In the genomic region with DNA sequence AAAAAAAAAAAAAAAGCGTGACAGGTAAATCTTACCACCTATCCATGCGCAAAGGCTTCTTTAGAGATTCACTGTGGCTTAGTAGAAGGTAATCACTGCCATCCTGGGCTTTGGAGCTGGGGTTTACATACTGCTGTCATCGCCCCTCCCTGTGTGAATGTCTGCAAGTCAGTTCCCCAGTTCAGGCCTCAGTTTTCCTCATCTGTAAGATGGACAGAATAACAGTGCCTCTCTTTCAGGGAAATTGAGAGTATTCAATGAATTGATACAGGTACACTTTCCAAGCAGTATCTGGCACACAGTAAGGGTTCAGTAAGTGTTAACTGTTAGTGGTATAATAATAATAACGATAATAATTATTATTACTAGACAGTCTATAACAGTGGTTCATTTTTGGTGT, we compare ENCODE assay signal across 22 cellular contexts. TPM values are rescaled to one million over a fixed set of nuclear protein-coding genes. Genes with fewer than 3 reads are reported as not detected.
DNase-seq lines count a peak whose midpoint lies in the region; ATAC-seq, FAIRE-seq and TF ChIP-seq lines count a peak whose summit lies in the region.
"Had no signal": no experiment of that assay in that cellular context is flagged by ENCODE, and none has a peak within 500 bp of the region (broad histone marks: within the 10 kb centered on the region; RNA-seq: fewer than 3 reads in every experiment).

No MANE protein-coding gene starts in this region.

- peak overlapping the region; percentile 27 for H3K4me3 Mint-ChIP-seq in activated CD4-positive, alpha-beta memory T cell treated with anti-CD3 and anti-CD28 coated beads for 36 hours
- H3K4me3 Mint-ChIP-seq in activated CD4-positive, alpha-beta memory T cell treated with anti-CD3 and anti-CD28 coated beads, Interleukin-2, amount 10 ng/mL, durations not matched to agents 7 days and 5 days, result no peak overlapping the region

- H3K4me2 ChIP-seq in HepG2 (ENCODE audit: low read depth, low read length), result no peak overlapping the region
- H3K4me2 ChIP-seq in OCI-LY7 (ENCODE audit: low read length), result no peak overlapping the region

- H3K9me3 ChIP-seq in HepG2 (ENCODE audit: low read length) (no peaks in the 10 kb centered on the region), right lobe of liver (no peaks in the 10 kb centered on the region), OCI-LY7 (ENCODE audit: low read length) (no peaks in the 10 kb centered on the region), Peyer's patch (no peaks in the 10 kb centered on the region)
- H3K9me3 ChIP-seq: HAP-1 had no signal

- no peak for TF ChIP-seq RAD21 in HepG2 (CRISPR knock-in tag; IDR thresholded peaks at IDR 0.05)

- 81% methylated on average over 4 of the region's 4 CpGs for WGBS in HepG2 (ENCODE audit: low lambda C conversion rate)
- 92% methylated on average over 2 of the region's 4 CpGs for WGBS in right lobe of liver (ENCODE audit: insufficient coverage, low coverage, low lambda C conversion rate, missing lambda C conversion rate)

- no peak overlapping the region for H3K27ac Mint-ChIP-seq in activated CD4-positive, alpha-beta memory T cell treated with anti-CD3 and anti-CD28 coated beads for 36 hours
- no peak overlapping the region for H3K27ac Mint-ChIP-seq in activated CD4-positive, alpha-beta memory T cell treated with anti-CD3 and anti-CD28 coated beads, Interleukin-2, amount 10 ng/mL, durations not matched to agents 7 days and 5 days

- no peaks in the 10 kb centered on the region for H3K9me2 ChIP-seq in OCI-LY7 (ENCODE audit: insufficient read depth, low read length)

- H3K79me2 ChIP-seq in HepG2 (ENCODE audit: insufficient read depth, low read length) (no peaks in the 10 kb centered on the region), OCI-LY7 (ENCODE audit: insufficient read depth, low read depth, low read length) (peaks cover 29% of the 10 kb centered on the region; the same call in 1 of the 2 replicates)

- no peak for FAIRE-seq in HepG2 (lab: Jason Lieb, UNC)
- FAIRE-seq: GM19239 had no signal

- H4K20me1 ChIP-seq in HepG2 (ENCODE audit: insufficient read depth, low read length) (no peaks in the 10 kb centered on the region), OCI-LY7 (ENCODE audit: insufficient read depth, low read length) (no peaks in the 10 kb centered on the region)

- TF ChIP-seq CTCF in HepG2 (CRISPR knock-in tag; IDR thresholded peaks at IDR 0.05) (no peak), right lobe of liver (IDR thresholded peaks at IDR 0.05) (no peak), OCI-LY7 (conservative IDR thresholded peaks at IDR 0.05; ENCODE audit: low read length) (no peak), Peyer's patch (IDR thresholded peaks at IDR 0.05) (no peak)

- peaks cover 24% of the 10 kb centered on the region for H3K4me1 Mint-ChIP-seq in activated CD4-positive, alpha-beta memory T cell treated with anti-CD3 and anti-CD28 coated beads for 36 hours (ENCODE audit: low read depth)
- H3K4me1 Mint-ChIP-seq in activated CD4-positive, alpha-beta memory T cell treated with anti-CD3 and anti-CD28 coated beads, Interleukin-2, amount 10 ng/mL, durations not matched to agents 7 days and 5 days, result peaks cover 30% of the 10 kb centered on the region

- no peak for TF ChIP-seq EP300 in HepG2 (IDR thresholded peaks at IDR 0.05; ENCODE audit: low read depth in 2 of 2, low read length in 2 of 2)
- TF ChIP-seq EP300 in HepG2 (CRISPR knock-in tag; IDR thresholded peaks at IDR 0.05; ENCODE audit: borderline replicate concordance), result no peak

- TF ChIP-seq POLR2A in HepG2 (IDR thresholded peaks at IDR 0.05; ENCODE audit: insufficient read depth in 1 of 2, low read depth in 2 of 2, low read length in 2 of 2) (no peak), right lobe of liver (IDR thresholded peaks at IDR 0.05) (no peak), Peyer's patch (IDR thresholded peaks at IDR 0.05) (no peak)

- no peaks in the 10 kb centered on the region for H3K27me3 Mint-ChIP-seq in activated CD4-positive, alpha-beta memory T cell treated with anti-CD3 and anti-CD28 coated beads for 36 hours
- no peaks in the 10 kb centered on the region for H3K27me3 Mint-ChIP-seq in activated CD4-positive, alpha-beta memory T cell treated with anti-CD3 and anti-CD28 coated beads, Interleukin-2, amount 10 ng/mL, durations not matched to agents 7 days and 5 days

- H3K4me3 ChIP-seq in HepG2 (replicated peaks in 1 of 3; ENCODE audit: insufficient read depth in 1 of 3, low read depth in 2 of 3, low read length in 3 of 3) (no peak overlapping the region), right lobe of liver (no peak overlapping the region), OCI-LY7 (ENCODE audit: low read depth, low read length, poor library complexity, severe bottlenecking) (no peak overlapping the region), Peyer's patch (no peak overlapping the region)
- H3K4me3 ChIP-seq: GM23248, HAP-1, SK-N-MC had no signal

- ATAC-seq in HepG2 (no peak), right lobe of liver (no peak), GM18858 (IDR thresholded peaks at IDR 0.05; ENCODE audit: unreplicated experiment) (no peak)

- H3K4me1 ChIP-seq in HepG2 (ENCODE audit: insufficient read depth, low read length) (peaks cover 21% of the 10 kb centered on the region), right lobe of liver (no peaks in the 10 kb centered on the region), OCI-LY7 (ENCODE audit: insufficient read depth, low read length, poor library complexity, severe bottlenecking) (peaks cover 65% of the 10 kb centered on the region), Peyer's patch (peaks cover 6 to 19% (median 7%) of the 10 kb centered on the region in 4 donors)

- H2AFZ ChIP-seq in HepG2 (ENCODE audit: low read length) (no peak overlapping the region), OCI-LY7 (ENCODE audit: low read length) (no peak overlapping the region)
- H2AFZ ChIP-seq: GM23248 had no signal

- H3K27ac ChIP-seq in HepG2 (ENCODE audit: extremely low read length, insufficient read depth, low read length), result no peak overlapping the region
- H3K27ac ChIP-seq in right lobe of liver, result no peak overlapping the region
- no peak overlapping the region for H3K27ac ChIP-seq in OCI-LY7 (ENCODE audit: low read depth, low read length, poor library complexity, severe bottlenecking)
- no peak overlapping the region for H3K27ac ChIP-seq in Peyer's patch
- H3K27ac ChIP-seq: GM23248, SK-N-MC had no signal

- H3K36me3 Mint-ChIP-seq in activated CD4-positive, alpha-beta memory T cell treated with anti-CD3 and anti-CD28 coated beads for 36 hours, result peaks cover 20% of the 10 kb centered on the region
- H3K36me3 Mint-ChIP-seq in activated CD4-positive, alpha-beta memory T cell treated with anti-CD3 and anti-CD28 coated beads, Interleukin-2, amount 10 ng/mL, durations not matched to agents 7 days and 5 days (ENCODE audit: low read depth), result peaks cover 13% of the 10 kb centered on the region

- H3K9me3 Mint-ChIP-seq in activated CD4-positive, alpha-beta memory T cell treated with anti-CD3 and anti-CD28 coated beads for 36 hours, result no peaks in the 10 kb centered on the region
- H3K9me3 Mint-ChIP-seq in activated CD4-positive, alpha-beta memory T cell treated with anti-CD3 and anti-CD28 coated beads, Interleukin-2, amount 10 ng/mL, durations not matched to agents 7 days and 5 days, result no peaks in the 10 kb centered on the region

- BruUV-seq in HepG2 (replicated peaks; lab: Mats Ljungman, UMichigan) (no TSS peak), OCI-LY7 (replicated peaks; lab: Mats Ljungman, UMichigan) (TSS peak; percentile 53)

- POLR2A ChIA-PET in activated CD4-positive, alpha-beta memory T cell treated with anti-CD3 and anti-CD28 coated beads for 36 hours (lab: Charles Lee), result no interaction called here
- POLR2A ChIA-PET in activated CD4-positive, alpha-beta memory T cell treated with anti-CD3 and anti-CD28 coated beads, Interleukin-2, amount 10 ng/mL, durations not matched to agents 7 days and 5 days (lab: Charles Lee), result no interaction called here
- POLR2A ChIA-PET in HepG2 (lab: Yijun Ruan, JAX), result interaction anchor here (0.7 kb wide), 1 partner anchor 152 kb away, joined by 3 read pairs; no protein-coding TSS in a partner anchor
- POLR2A ChIA-PET in OCI-LY7 (lab: Charles Lee), result no interaction called here

- CTCF ChIA-PET in activated CD4-positive, alpha-beta memory T cell treated with anti-CD3 and anti-CD28 coated beads for 36 hours (lab: Charles Lee), result no interaction called here
- CTCF ChIA-PET in activated CD4-positive, alpha-beta memory T cell treated with anti-CD3 and anti-CD28 coated beads, Interleukin-2, amount 10 ng/mL, durations not matched to agents 7 days and 5 days (lab: Charles Lee), result no interaction called here
- CTCF ChIA-PET in HepG2 (lab: Yijun Ruan, JAX; ENCODE audit: low intra/inter-chr PET ratio, low total read pairs), result no interaction called here
- CTCF ChIA-PET in OCI-LY7 (lab: Charles Lee; ENCODE audit: unreplicated experiment), result no interaction called here

- in situ Hi-C loops in HepG2 (cut with HindIII; ENCODE audit: extremely low pct_ligation_motif_present, low pct_unique_long_range_greater_than_20kb), result no loop called here

- H3K36me3 ChIP-seq in HepG2 (replicated peaks in 1 of 2; ENCODE audit: control insufficient read depth in 1 of 2, insufficient read depth in 2 of 2, low read length in 2 of 2), result no peaks in the 10 kb centered on the region
- H3K36me3 ChIP-seq in right lobe of liver, result no peaks in the 10 kb centered on the region
- H3K36me3 ChIP-seq in OCI-LY7 (ENCODE audit: insufficient read depth, low read length), result peaks cover 50% of the 10 kb centered on the region
- H3K36me3 ChIP-seq in Peyer's patch, result no peaks in the 10 kb centered on the region
- H3K36me3 ChIP-seq: HAP-1 had no signal

- DNase-seq in activated CD4-positive, alpha-beta memory T cell treated with anti-CD3 and anti-CD28 coated beads for 36 hours, result no peak
- no peak for DNase-seq in activated CD4-positive, alpha-beta memory T cell treated with anti-CD3 and anti-CD28 coated beads, Interleukin-2, amount 10 ng/mL, durations not matched to agents 7 days and 5 days
- DNase-seq in HepG2 (ENCODE audit: low spot score), result no peak
- DNase-seq in right lobe of liver, result no peak
- DNase-seq in OCI-LY7 (ENCODE audit: low spot score), result no peak
- DNase-seq in Peyer's patch, result no peak
- DNase-seq in NCI-H1092 treated with DMSO at 0.1 percent for 48 hours (lab: John Stamatoyannopoulos, UW), result no peak
- DNase-seq: C1 segment of cervical spinal cord, GDM1, GM23248, NCI-H1105 treated with DMSO at 0.1 percent for 48 hours, NCI-H1694 treated with DMSO at 0.1 percent for 48 hours, SHP77 had no signal

- H3K27me3 ChIP-seq in HepG2 (ENCODE audit: control insufficient read depth in 1 of 2, insufficient read depth in 2 of 2, low read length in 2 of 2) (no peaks in the 10 kb centered on the region), right lobe of liver (no peaks in the 10 kb centered on the region), Peyer's patch (no peaks in the 10 kb centered on the region)

- intact Hi-C loops in activated CD4-positive, alpha-beta memory T cell treated with anti-CD3 and anti-CD28 coated beads for 36 hours (cut with micrococcal nuclease), result loop anchor here (5.0 kb wide), 1 partner anchor 256 kb away; the partner anchor contains the start of gene BCL3
- intact Hi-C loops in HepG2 (cut with micrococcal nuclease; ENCODE audit: unreplicated experiment), result no loop called here
- intact Hi-C loops in right lobe of liver (cut with DNase I), result no loop called here
- intact Hi-C loops in OCI-LY7 (cut with micrococcal nuclease; ENCODE audit: unreplicated experiment), result loop anchor here (5.0 to 10.0 kb wide), 2 partner anchors 249 to 404 kb away; partner anchors contain the start of genes POLR1G and PPP1R13L

- no peak overlapping the region for H3K9ac ChIP-seq in HepG2 (ENCODE audit: insufficient read depth, low read depth, low read length)
- H3K9ac ChIP-seq: GM23248 had no signal

RNA-seq across cellular contexts. Expression of gene RELB, which starts 2.2 kb away (rescaled TPM):
- total RNA-seq in activated CD4-positive, alpha-beta memory T cell treated with anti-CD3 and anti-CD28 coated beads for 36 hours, result 10 to 100 TPM; 62.4 to 63.1 TPM
- total RNA-seq in activated CD4-positive, alpha-beta memory T cell treated with anti-CD3 and anti-CD28 coated beads, Interleukin-2, amount 10 ng/mL, durations not matched to agents 7 days and 5 days, result 10 to 100 TPM; 32.6 to 33.5 TPM
- total RNA-seq in HepG2 (2016; rRNA removed; fragmentation: Illumina TruSeq; extraction: Trizol), result 2.8 and 3.5 TPM in 2 replicates
- total RNA-seq in HepG2 (2016; cell fraction: cytosol; rRNA removed; fragmentation: Illumina TruSeq; extraction: Trizol; ENCODE audit: low read depth), result 3.4 and 3.5 TPM in 2 replicates
- total RNA-seq in HepG2 (2016; cell fraction: insoluble cytoplasmic fraction; rRNA removed; fragmentation: Illumina TruSeq; extraction: Trizol), result 2.1 and 3.6 TPM in 2 replicates
- total RNA-seq in HepG2 (2016; cell fraction: membrane; rRNA removed; fragmentation: Illumina TruSeq; extraction: Trizol), result 3.6 and 5.1 TPM in 2 replicates
- total RNA-seq in HepG2 (2016; cell fraction: nucleus; rRNA removed; fragmentation: Illumina TruSeq; extraction: Trizol), result 2.2 and 2.8 TPM in 2 replicates
- 1.9 and 4.2 TPM in 2 replicates for polyA plus RNA-seq in HepG2 (2011; rRNA removed)
- 3.2 and 3.4 TPM in 2 replicates for polyA plus RNA-seq in HepG2 (2011; cell fraction: cytosol; rRNA removed)
- polyA plus RNA-seq in HepG2 (2011; cell fraction: nucleus; rRNA removed), result 4.8 and 4.9 TPM in 2 replicates
- 2.1 and 2.5 TPM in 2 replicates for polyA plus RNA-seq in HepG2 (2012)
- 3.3 and 3.8 TPM in 2 replicates for polyA plus RNA-seq in HepG2 (2016; cell fraction: cytosol; fragmentation: Illumina TruSeq; extraction: Trizol; ENCODE audit: low read depth)
- polyA plus RNA-seq in HepG2 (2016; cell fraction: insoluble cytoplasmic fraction; fragmentation: Illumina TruSeq; extraction: Trizol; ENCODE audit: low read depth), result 4.2 TPM in 2 replicates
- polyA plus RNA-seq in HepG2 (2016; cell fraction: membrane; fragmentation: Illumina TruSeq; extraction: Trizol; ENCODE audit: low read depth), result 3.7 and 4.3 TPM in 2 replicates
- 4.4 and 6.2 TPM in 2 replicates for polyA plus RNA-seq in HepG2 (2016; cell fraction: nucleus; fragmentation: Illumina TruSeq; extraction: Trizol; ENCODE audit: insufficient read depth, low read depth)
- 2.7 and 6.0 TPM in 2 replicates for polyA minus RNA-seq in HepG2 (2011; rRNA and poly(A)+ RNA removed; ENCODE audit: low replicate concordance)
- 3.1 and 5.8 TPM in 2 replicates for polyA minus RNA-seq in HepG2 (2011; cell fraction: cytosol; rRNA and poly(A)+ RNA removed)
- 2.1 and 2.2 TPM in 2 replicates for polyA minus RNA-seq in HepG2 (2011; cell fraction: nucleus; rRNA and poly(A)+ RNA removed)
- total RNA-seq in right lobe of liver, result 10 to 100 TPM in 1 of 6 experiments, 1 to 10 TPM in 5; 1.2 to 21.4 (median 7.2) TPM
- total RNA-seq in OCI-LY7 (2014; rRNA removed; shearing (Covaris generic)), result 36.4 and 36.9 TPM in 2 replicates
- total RNA-seq in OCI-LY7 (2022), result 51.1 and 61.7 TPM in 2 replicates
- 10 to 100 TPM; 13.3 to 49.8 (median 20.4) TPM for total RNA-seq in Peyer's patch

RNA-seq across cellular contexts. Expression of gene CLASRP, which starts 35.4 kb away (rescaled TPM):
- total RNA-seq in activated CD4-positive, alpha-beta memory T cell treated with anti-CD3 and anti-CD28 coated beads for 36 hours, result 10 to 100 TPM; 89.6 to 98.4 TPM
- total RNA-seq in activated CD4-positive, alpha-beta memory T cell treated with anti-CD3 and anti-CD28 coated beads, Interleukin-2, amount 10 ng/mL, durations not matched to agents 7 days and 5 days, result 10 to 100 TPM; 84.3 to 88.0 TPM
- total RNA-seq in HepG2 (2016; rRNA removed; fragmentation: Illumina TruSeq; extraction: Trizol) (7.4 and 32.0 TPM in 2 replicates), right lobe of liver (10 to 100 TPM; 30.5 to 66.8 (median 44.8) TPM), OCI-LY7 (2022) (166 and 181 TPM in 2 replicates), Peyer's patch (100 to 1,000 TPM in 3 of 4 donors, 10 to 100 TPM in 1; 94.2 to 310 (median 147) TPM)
- 7.3 and 8.3 TPM in 2 replicates for total RNA-seq in HepG2 (2016; cell fraction: cytosol; rRNA removed; fragmentation: Illumina TruSeq; extraction: Trizol; ENCODE audit: low read depth)
- 6.5 and 35.8 TPM in 2 replicates for total RNA-seq in HepG2 (2016; cell fraction: insoluble cytoplasmic fraction; rRNA removed; fragmentation: Illumina TruSeq; extraction: Trizol)
- 6.0 and 7.3 TPM in 2 replicates for total RNA-seq in HepG2 (2016; cell fraction: membrane; rRNA removed; fragmentation: Illumina TruSeq; extraction: Trizol)
- total RNA-seq in HepG2 (2016; cell fraction: nucleus; rRNA removed; fragmentation: Illumina TruSeq; extraction: Trizol), result 36.9 and 51.6 TPM in 2 replicates
- 51.1 and 51.4 TPM in 2 replicates for polyA plus RNA-seq in HepG2 (2011; rRNA removed)
- 13.6 and 14.3 TPM in 2 replicates for polyA plus RNA-seq in HepG2 (2011; cell fraction: cytosol; rRNA removed)
- 292 and 390 TPM in 2 replicates for polyA plus RNA-seq in HepG2 (2011; cell fraction: nucleus; rRNA removed)
- 58.9 and 85.4 TPM in 2 replicates for polyA plus RNA-seq in HepG2 (2012)
- 7.0 and 7.7 TPM in 2 replicates for polyA plus RNA-seq in HepG2 (2016; cell fraction: cytosol; fragmentation: Illumina TruSeq; extraction: Trizol; ENCODE audit: low read depth)
- 18.3 and 19.4 TPM in 2 replicates for polyA plus RNA-seq in HepG2 (2016; cell fraction: insoluble cytoplasmic fraction; fragmentation: Illumina TruSeq; extraction: Trizol; ENCODE audit: low read depth)
- polyA plus RNA-seq in HepG2 (2016; cell fraction: membrane; fragmentation: Illumina TruSeq; extraction: Trizol; ENCODE audit: low read depth), result 9.9 and 14.8 TPM in 2 replicates
- polyA plus RNA-seq in HepG2 (2016; cell fraction: nucleus; fragmentation: Illumina TruSeq; extraction: Trizol; ENCODE audit: insufficient read depth, low read depth), result 320 and 335 TPM in 2 replicates
- 16.6 and 30.8 TPM in 2 replicates for polyA minus RNA-seq in HepG2 (2011; rRNA and poly(A)+ RNA removed; ENCODE audit: low replicate concordance)
- polyA minus RNA-seq in HepG2 (2011; cell fraction: cytosol; rRNA and poly(A)+ RNA removed), result 4.3 and 4.6 TPM in 2 replicates
- 49.0 and 61.0 TPM in 2 replicates for polyA minus RNA-seq in HepG2 (2011; cell fraction: nucleus; rRNA and poly(A)+ RNA removed)
- 142 and 152 TPM in 2 replicates for total RNA-seq in OCI-LY7 (2014; rRNA removed; shearing (Covaris generic))

RNA-seq across cellular contexts. Expression of gene CLPTM1, which starts 48.3 kb away (rescaled TPM):
- total RNA-seq in activated CD4-positive, alpha-beta memory T cell treated with anti-CD3 and anti-CD28 coated beads for 36 hours, result 10 to 100 TPM; 43.9 to 45.0 TPM
- total RNA-seq in activated CD4-positive, alpha-beta memory T cell treated with anti-CD3 and anti-CD28 coated beads, Interleukin-2, amount 10 ng/mL, durations not matched to agents 7 days and 5 days, result 10 to 100 TPM; 66.9 to 68.6 TPM
- total RNA-seq in HepG2 (2016; rRNA removed; fragmentation: Illumina TruSeq; extraction: Trizol) (15.3 and 34.9 TPM in 2 replicates), right lobe of liver (10 to 100 TPM; 78.7 to 90.6 (median 83.9) TPM), OCI-LY7 (2022) (70.3 and 86.3 TPM in 2 replicates), Peyer's patch (100 to 1,000 TPM in 3 of 4 donors, 10 to 100 TPM in 1; 95.7 to 156 (median 125) TPM)
- total RNA-seq in HepG2 (2016; cell fraction: cytosol; rRNA removed; fragmentation: Illumina TruSeq; extraction: Trizol; ENCODE audit: low read depth), result 27.3 and 28.2 TPM in 2 replicates
- total RNA-seq in HepG2 (2016; cell fraction: insoluble cytoplasmic fraction; rRNA removed; fragmentation: Illumina TruSeq; extraction: Trizol), result 11.3 and 34.3 TPM in 2 replicates
- total RNA-seq in HepG2 (2016; cell fraction: membrane; rRNA removed; fragmentation: Illumina TruSeq; extraction: Trizol), result 34.7 and 36.6 TPM in 2 replicates
- total RNA-seq in HepG2 (2016; cell fraction: nucleus; rRNA removed; fragmentation: Illumina TruSeq; extraction: Trizol), result 39.5 and 48.5 TPM in 2 replicates
- 42.8 and 56.1 TPM in 2 replicates for polyA plus RNA-seq in HepG2 (2011; rRNA removed)
- polyA plus RNA-seq in HepG2 (2011; cell fraction: cytosol; rRNA removed), result 38.9 and 40.3 TPM in 2 replicates
- polyA plus RNA-seq in HepG2 (2011; cell fraction: nucleus; rRNA removed), result 117 and 132 TPM in 2 replicates
- 32.5 and 40.5 TPM in 2 replicates for polyA plus RNA-seq in HepG2 (2012)
- polyA plus RNA-seq in HepG2 (2016; cell fraction: cytosol; fragmentation: Illumina TruSeq; extraction: Trizol; ENCODE audit: low read depth), result 33.5 and 37.0 TPM in 2 replicates
- polyA plus RNA-seq in HepG2 (2016; cell fraction: insoluble cytoplasmic fraction; fragmentation: Illumina TruSeq; extraction: Trizol; ENCODE audit: low read depth), result 22.9 and 28.7 TPM in 2 replicates
- polyA plus RNA-seq in HepG2 (2016; cell fraction: membrane; fragmentation: Illumina TruSeq; extraction: Trizol; ENCODE audit: low read depth), result 44.9 and 55.2 TPM in 2 replicates
- 136 and 144 TPM in 2 replicates for polyA plus RNA-seq in HepG2 (2016; cell fraction: nucleus; fragmentation: Illumina TruSeq; extraction: Trizol; ENCODE audit: insufficient read depth, low read depth)
- 77.0 and 78.9 TPM in 2 replicates for polyA minus RNA-seq in HepG2 (2011; rRNA and poly(A)+ RNA removed; ENCODE audit: low replicate concordance)
- polyA minus RNA-seq in HepG2 (2011; cell fraction: cytosol; rRNA and poly(A)+ RNA removed), result 27.3 and 31.6 TPM in 2 replicates
- polyA minus RNA-seq in HepG2 (2011; cell fraction: nucleus; rRNA and poly(A)+ RNA removed), result 27.8 and 32.1 TPM in 2 replicates
- total RNA-seq in OCI-LY7 (2014; rRNA removed; shearing (Covaris generic)), result 32.2 and 34.0 TPM in 2 replicates

RNA-seq across cellular contexts. Expression of gene APOC2, which starts 57.6 kb away (rescaled TPM):
- total RNA-seq in activated CD4-positive, alpha-beta memory T cell treated with anti-CD3 and anti-CD28 coated beads for 36 hours, result not detected
- not detected for total RNA-seq in activated CD4-positive, alpha-beta memory T cell treated with anti-CD3 and anti-CD28 coated beads, Interleukin-2, amount 10 ng/mL, durations not matched to agents 7 days and 5 days
- total RNA-seq in HepG2 (2016; rRNA removed; fragmentation: Illumina TruSeq; extraction: Trizol), result 276 and 407 TPM in 2 replicates
- 212 and 282 TPM in 2 replicates for total RNA-seq in HepG2 (2016; cell fraction: cytosol; rRNA removed; fragmentation: Illumina TruSeq; extraction: Trizol; ENCODE audit: low read depth)
- 251 and 383 TPM in 2 replicates for total RNA-seq in HepG2 (2016; cell fraction: insoluble cytoplasmic fraction; rRNA removed; fragmentation: Illumina TruSeq; extraction: Trizol)
- 259 and 332 TPM in 2 replicates for total RNA-seq in HepG2 (2016; cell fraction: membrane; rRNA removed; fragmentation: Illumina TruSeq; extraction: Trizol)
- total RNA-seq in HepG2 (2016; cell fraction: nucleus; rRNA removed; fragmentation: Illumina TruSeq; extraction: Trizol), result 222 and 283 TPM in 2 replicates
- 1,401 and 1,802 TPM in 2 replicates for polyA plus RNA-seq in HepG2 (2011; rRNA removed)
- polyA plus RNA-seq in HepG2 (2011; cell fraction: cytosol; rRNA removed), result 1,265 and 1,297 TPM in 2 replicates
- polyA plus RNA-seq in HepG2 (2011; cell fraction: nucleus; rRNA removed), result 293 and 474 TPM in 2 replicates
- polyA plus RNA-seq in HepG2 (2012), result 632 and 749 TPM in 2 replicates
- polyA plus RNA-seq in HepG2 (2016; cell fraction: cytosol; fragmentation: Illumina TruSeq; extraction: Trizol; ENCODE audit: low read depth), result 426 and 489 TPM in 2 replicates
- 402 and 416 TPM in 2 replicates for polyA plus RNA-seq in HepG2 (2016; cell fraction: insoluble cytoplasmic fraction; fragmentation: Illumina TruSeq; extraction: Trizol; ENCODE audit: low read depth)
- 440 and 475 TPM in 2 replicates for polyA plus RNA-seq in HepG2 (2016; cell fraction: membrane; fragmentation: Illumina TruSeq; extraction: Trizol; ENCODE audit: low read depth)
- 666 and 708 TPM in 2 replicates for polyA plus RNA-seq in HepG2 (2016; cell fraction: nucleus; fragmentation: Illumina TruSeq; extraction: Trizol; ENCODE audit: insufficient read depth, low read depth)
- 342 TPM in 1 of 2 replicates, not detected in the other for polyA minus RNA-seq in HepG2 (2011; rRNA and poly(A)+ RNA removed; ENCODE audit: low replicate concordance)
- polyA minus RNA-seq in HepG2 (2011; cell fraction: cytosol; rRNA and poly(A)+ RNA removed), result 188 and 260 TPM in 2 replicates
- polyA minus RNA-seq in HepG2 (2011; cell fraction: nucleus; rRNA and poly(A)+ RNA removed), result 75.2 and 130 TPM in 2 replicates
- 1,000 to 10,000 TPM; 1,740 to 7,868 (median 2,043) TPM for total RNA-seq in right lobe of liver
- 0.35 TPM in 1 of 2 replicates, not detected in the other for total RNA-seq in OCI-LY7 (2014; rRNA removed; shearing (Covaris generic))
- total RNA-seq in OCI-LY7 (2022), result not detected in 2 replicates
- total RNA-seq in Peyer's patch, result 10 to 100 TPM in 2 of 4 donors, 1 to 10 TPM in 2; 4.5 to 13.8 (median 9.5) TPM
- total RNA-seq: A673, Daoy, GM23248, LHCN-M2, NCI-H460, RPMI7951 had no signal
- polyA plus RNA-seq: GM23248 had no signal

Comparison
In these comparisons a context has a peak if more than half of its experiments do, and no peak if none do; other contexts are left out.
1. intact Hi-C loops: an anchor here in activated CD4-positive, alpha-beta memory T cell treated with anti-CD3 and anti-CD28 coated beads for 36 hours (5.0 kb wide) and OCI-LY7 (5.0 to 10.0 kb wide); none called in HepG2 and right lobe of liver.